8 cellular contexts compared by ENCODE assay signal in genomic region chr5:134114886-134115805, GRCh38. TPM values are rescaled to one million over a fixed set of nuclear protein-coding genes. Genes with fewer than 3 reads are reported as not detected.
DNase-seq lines count a peak whose midpoint lies in the region; ATAC-seq and TF ChIP-seq lines count a peak whose summit lies in the region.

No MANE protein-coding gene starts in this region.

- H3K4me3 ChIP-seq in GM12864 (ENCODE audit: low read depth, low read length) (peak overlapping the region; percentile 53), ectodermal cell (ENCODE audit: insufficient read depth, low read depth, low read length) (peak overlapping the region; percentile 56), upper lobe of right lung (peak overlapping the region; percentile 58)

- ATAC-seq in HG03108 (IDR thresholded peaks at IDR 0.05; ENCODE audit: unreplicated experiment) (peak; percentile 3), omental fat pad (ENCODE audit: low FRiP score) (peak; percentile 29), upper lobe of right lung (no peak)

- H3K9me3 ChIP-seq in ectodermal cell (ENCODE audit: control insufficient read depth, low read length) (no peaks in the 10 kb centered on the region), upper lobe of right lung (no peaks in the 10 kb centered on the region)

- no peak overlapping the region for H3K27ac ChIP-seq in ectodermal cell (ENCODE audit: insufficient read depth, low read depth, low read length, poor library complexity, severe bottlenecking)
- H3K27ac ChIP-seq in upper lobe of right lung = no peak overlapping the region

- H3K4me1 ChIP-seq in ectodermal cell (ENCODE audit: control insufficient read depth, insufficient read depth, low read length) (peaks cover 4% of the 10 kb centered on the region), upper lobe of right lung (peaks cover 17% of the 10 kb centered on the region)

- 1% methylated on average over 110 of the region's 110 CpGs for WGBS in ectodermal cell, 2 experiments

- H3K36me3 ChIP-seq in ectodermal cell (ENCODE audit: control insufficient read depth, insufficient read depth, low read length) = no peaks in the 10 kb centered on the region
- no peaks in the 10 kb centered on the region for H3K36me3 ChIP-seq in upper lobe of right lung

- no peak for TF ChIP-seq CTCF in GM12864 (IDR thresholded peaks at IDR 0.05; ENCODE audit: low read depth, low read length, missing control alignments)
- no peak for TF ChIP-seq CTCF in omental fat pad (IDR thresholded peaks at IDR 0.05)
- no peak for TF ChIP-seq CTCF in upper lobe of right lung (IDR thresholded peaks at IDR 0.05)

- DNase-seq in GM12864 (ENCODE audit: low read depth) (no peak), omental fat pad (ENCODE audit: low spot score) (no peak), upper lobe of right lung (peak; percentile 75), NCI-H510A treated with DMSO at 0.1 percent for 48 hours (lab: John Stamatoyannopoulos, UW) (no peak), SW 1271 (lab: John Stamatoyannopoulos, UW) (no peak)
- DNase-seq in activated CD4-positive, alpha-beta T cell treated with anti-CD3 and anti-CD28 coated beads for 48 hours = peak; percentile 84

- intact Hi-C loops in upper lobe of right lung (cut with DNase I) = no loop called here

- H3K27me3 ChIP-seq in ectodermal cell (ENCODE audit: control insufficient read depth, insufficient read depth, low read length, poor library complexity, severe bottlenecking) = peaks cover 34% of the 10 kb centered on the region
- peaks cover 12% of the 10 kb centered on the region for H3K27me3 ChIP-seq in upper lobe of right lung

RNA-seq across cellular contexts. Expression of gene TCF7, which starts 0.7 kb away (rescaled TPM):
- polyA plus RNA-seq in ectodermal cell (2013, experiment 1 of 4) = 9.4 TPM
- 11.9 TPM for polyA plus RNA-seq in ectodermal cell (2013, experiment 2 of 4)
- 8.3 TPM for polyA plus RNA-seq in ectodermal cell (2013, experiment 3 of 4)
- 10.5 TPM for polyA plus RNA-seq in ectodermal cell (2013, experiment 4 of 4)
- 1 to 10 TPM; 1.6 to 4.3 (median 2.7) TPM for total RNA-seq in omental fat pad
- total RNA-seq in upper lobe of right lung = 7.0 TPM

Comparison
In these comparisons a context has a peak if more than half of its experiments do, and no peak if none do; other contexts are left out.
1. DNase-seq: peak in activated CD4-positive, alpha-beta T cell treated with anti-CD3 and anti-CD28 coated beads for 48 hours (single experiment) and upper lobe of right lung (single experiment); none in GM12864 (single experiment), omental fat pad (single experiment), NCI-H510A treated with DMSO at 0.1 percent for 48 hours (single experiment) and SW 1271 (0 of 2).
2. Peak in every context shown above with its lines, with median percentiles within 50 percentile points of each other: H3K4me3 ChIP-seq.